ENCODE assay signal across 9 cellular contexts in genomic region chr2:67476808-67477790, GRCh38.
DNase-seq lines count a peak whose midpoint lies in the region; ATAC-seq, FAIRE-seq and TF ChIP-seq lines count a peak whose summit lies in the region.
"Had no signal": no experiment of that assay in that cellular context is flagged by ENCODE, and none has a peak within 500 bp of the region (broad histone marks: within the 10 kb centered on the region; RNA-seq: fewer than 3 reads in every experiment).

No MANE protein-coding gene starts in this region.

- H4K20me1 ChIP-seq in OCI-LY3 (ENCODE audit: insufficient read depth, low read length), result no peaks in the 10 kb centered on the region

- in situ Hi-C loops in HAP-1 (cut with MboI; ENCODE audit: low sequenced_read_pairs), result no loop called here

- peak; percentile 50 to 88 (median 82) for ATAC-seq in pancreas
- no peak for ATAC-seq in GM18511 (IDR thresholded peaks at IDR 0.05; ENCODE audit: unreplicated experiment)
- ATAC-seq in HG03095 (IDR thresholded peaks at IDR 0.05; ENCODE audit: unreplicated experiment), result no peak
- ATAC-seq in GM19455 (IDR thresholded peaks at IDR 0.05; ENCODE audit: unreplicated experiment), result no peak

- no peaks in the 10 kb centered on the region for H3K9me3 ChIP-seq in HAP-1
- H3K9me3 ChIP-seq in OCI-LY3 (ENCODE audit: insufficient read depth, low read length), result no peaks in the 10 kb centered on the region
- H3K9me3 ChIP-seq in esophagus squamous epithelium, result no peaks in the 10 kb centered on the region
- H3K9me3 ChIP-seq in pancreas, result no peaks in the 10 kb centered on the region
- H3K9me3 ChIP-seq: thoracic aorta had no signal

- intact Hi-C loops in esophagus squamous epithelium (cut with DNase I) (no loop called here), pancreas (cut with DNase I) (no loop called here)

- no peak for TF ChIP-seq POLR2A in esophagus squamous epithelium (IDR thresholded peaks at IDR 0.05)

- whole genome bisulfite sequencing in esophagus squamous epithelium, 2 donors, result 30 to 32% methylated on average over 9 of the region's 9 CpGs
- 22 to 23% methylated on average over 9 of the region's 9 CpGs for WGBS in pancreas, 2 donors

- H3K9ac ChIP-seq in OCI-LY3 (ENCODE audit: low read length), result no peak overlapping the region

- no peaks in the 10 kb centered on the region for H3K79me2 ChIP-seq in OCI-LY3 (ENCODE audit: low read length)

- DNase-seq in AG10803 (ENCODE audit: low read depth) (peak; percentile 62), HAP-1 (ENCODE audit: low spot score in 2 of 2) (peak; percentile 11 to 69), esophagus squamous epithelium (lab: John Stamatoyannopoulos, UW) (no peak), pancreas (no peak)

- TF ChIP-seq CTCF in AG10803 (conservative IDR thresholded peaks at IDR 0.05; ENCODE audit: low read length) (peak; percentile 61), OCI-LY3 (IDR thresholded peaks at IDR 0.05; ENCODE audit: low read depth, low read length) (peak; percentile 62), esophagus squamous epithelium (IDR thresholded peaks at IDR 0.05) (peak in 5 of 6 experiments; percentile 34 to 71 (median 48)), pancreas (IDR thresholded peaks at IDR 0.05) (peak in 2 of 4 donors; percentile 20 to 30)

- H2AFZ ChIP-seq in OCI-LY3 (ENCODE audit: low read depth, low read length), result no peak overlapping the region

- peak; percentile 74 for FAIRE-seq in pancreas (lab: Jason Lieb, UNC)

- no peak overlapping the region for H3K27ac ChIP-seq in OCI-LY3 (ENCODE audit: low read length)
- H3K27ac ChIP-seq in esophagus squamous epithelium, result no peak overlapping the region
- no peak overlapping the region for H3K27ac ChIP-seq in pancreas
- H3K27ac ChIP-seq: thoracic aorta had no signal

- H3K27me3 ChIP-seq in HAP-1 (ENCODE audit: low read depth) (no peaks in the 10 kb centered on the region), OCI-LY3 (ENCODE audit: low read depth, low read length) (0 out of 2 replicates have a peak, but pooled peaks cover 3% of the 10 kb centered on the region), esophagus squamous epithelium (no peaks in the 10 kb centered on the region), pancreas (no peaks in the 10 kb centered on the region)

- H3K4me1 ChIP-seq in HAP-1 (no peaks in the 10 kb centered on the region), OCI-LY3 (ENCODE audit: low read length) (no peaks in the 10 kb centered on the region), esophagus squamous epithelium (peaks cover 0 to 5% (median 0%) of the 10 kb centered on the region in 3 donors), pancreas (no peaks in the 10 kb centered on the region)

- H3K4me3 ChIP-seq in AG10803 (ENCODE audit: low read length), result no peak overlapping the region
- H3K4me3 ChIP-seq in HAP-1, result no peak overlapping the region
- no peak overlapping the region for H3K4me3 ChIP-seq in OCI-LY3 (ENCODE audit: low read length)
- no peak overlapping the region for H3K4me3 ChIP-seq in esophagus squamous epithelium
- no peak overlapping the region for H3K4me3 ChIP-seq in pancreas
- H3K4me3 ChIP-seq: thoracic aorta had no signal

- H3K4me2 ChIP-seq in OCI-LY3 (ENCODE audit: low read length), result no peak overlapping the region

- H3K36me3 ChIP-seq in HAP-1 (replicated peaks) (no peaks in the 10 kb centered on the region), OCI-LY3 (replicated peaks; ENCODE audit: low read depth, low read length) (no peaks in the 10 kb centered on the region), esophagus squamous epithelium (no peaks in the 10 kb centered on the region), pancreas (no peaks in the 10 kb centered on the region)
- H3K36me3 ChIP-seq: thoracic aorta had no signal

Comparison
In these comparisons a context has a peak if more than half of its experiments do, and no peak if none do; other contexts are left out.
1. DNase-seq: peak in AG10803 (single experiment) and HAP-1 (2 of 2); none in esophagus squamous epithelium (single experiment) and pancreas (0 of 6).
2. ATAC-seq: peak in pancreas (4 of 4); none in GM18511 (single experiment), HG03095 (single experiment) and GM19455 (single experiment).